In genomic region chr1:7616076-7616833, GRCh38 we compare ENCODE assay signal across 11 cellular contexts.
DNase-seq lines count a peak whose midpoint lies in the region; ATAC-seq and TF ChIP-seq lines count a peak whose summit lies in the region.
"Had no signal": no experiment of that assay in that cellular context is flagged by ENCODE, and none has a peak within 500 bp of the region (broad histone marks: within the 10 kb centered on the region; RNA-seq: fewer than 3 reads in every experiment).

No MANE protein-coding gene starts in this region.

- POLR2A ChIA-PET in activated CD8-positive, alpha-beta T cell treated with anti-CD3 and anti-CD28 coated beads, Interleukin-2, amount 10 ng/mL, durations not matched to agents 7 days and 5 days (lab: Charles Lee), result no interaction called here

- H3K4me1 ChIP-seq in left ventricle myocardium inferior, result peaks cover 56% of the 10 kb centered on the region
- H3K4me1 ChIP-seq: SJSA1, suprapubic skin had no signal

- peak overlapping the region; percentile 84 for H3K27ac ChIP-seq in left ventricle myocardium inferior (replicated peaks)
- H3K27ac ChIP-seq: C4-2B, SJSA1, suprapubic skin had no signal

- no peaks in the 10 kb centered on the region for H3K9me3 Mint-ChIP-seq in activated CD8-positive, alpha-beta T cell treated with anti-CD3 and anti-CD28 coated beads, Interleukin-2, amount 10 ng/mL, durations not matched to agents 7 days and 5 days (ENCODE audit: insufficient read depth)

- no peak for ATAC-seq in activated CD8-positive, alpha-beta T cell treated with anti-CD3 and anti-CD28 coated beads, Interleukin-2, amount 10 ng/mL, durations not matched to agents 7 days and 5 days
- ATAC-seq in GM21529 (IDR thresholded peaks at IDR 0.05; ENCODE audit: unreplicated experiment), result no peak
- no peak for ATAC-seq in HG03565 (IDR thresholded peaks at IDR 0.05; ENCODE audit: unreplicated experiment)

- DNase-seq in activated naive CD4-positive, alpha-beta T cell treated with Interleukin-2 at 50 U/mL for 16 hours, result peak; percentile 11
- no peak for DNase-seq in activated naive CD4-positive, alpha-beta T cell treated with anti-CD3 and anti-CD28 coated beads, Interleukin-2, amount 50 U/mL, for 16 hours
- DNase-seq in activated CD8-positive, alpha-beta T cell treated with anti-CD3 and anti-CD28 coated beads, Interleukin-2, amount 10 ng/mL, durations not matched to agents 7 days and 5 days, result peak; percentile 56
- peak; percentile 39 for DNase-seq in left ventricle myocardium inferior
- DNase-seq in stimulated activated CD4-positive, alpha-beta T cell treated with anti-CD3 and anti-CD28 coated beads, Interleukin-15, amount 100 ng/mL, for 48 hours (ENCODE audit: low read depth in 2 of 2), result peak; percentile 2 to 7
- DNase-seq in NCI-H2227 treated with DMSO at 0.1 percent for 48 hours (lab: John Stamatoyannopoulos, UW), result no peak

- intact Hi-C loops in left ventricle myocardium inferior (cut with micrococcal nuclease), result no loop called here

- no peaks in the 10 kb centered on the region for H3K9me3 ChIP-seq in left ventricle myocardium inferior (replicated peaks)
- H3K9me3 ChIP-seq: SJSA1, suprapubic skin had no signal

- no peak overlapping the region for H3K4me3 Mint-ChIP-seq in activated CD8-positive, alpha-beta T cell treated with anti-CD3 and anti-CD28 coated beads, Interleukin-2, amount 10 ng/mL, durations not matched to agents 7 days and 5 days

- H3K27me3 Mint-ChIP-seq in activated CD8-positive, alpha-beta T cell treated with anti-CD3 and anti-CD28 coated beads, Interleukin-2, amount 10 ng/mL, durations not matched to agents 7 days and 5 days (ENCODE audit: low read depth), result no peaks in the 10 kb centered on the region

- peaks cover 9% of the 10 kb centered on the region for H3K27me3 ChIP-seq in left ventricle myocardium inferior (ENCODE audit: low read depth)
- H3K27me3 ChIP-seq: SJSA1 had no signal

- TF ChIP-seq CTCF in left ventricle myocardium inferior (IDR thresholded peaks at IDR 0.05; ENCODE audit: borderline replicate concordance), result no peak

- H3K27ac Mint-ChIP-seq in activated CD8-positive, alpha-beta T cell treated with anti-CD3 and anti-CD28 coated beads, Interleukin-2, amount 10 ng/mL, durations not matched to agents 7 days and 5 days, result no peak overlapping the region

- H3K36me3 Mint-ChIP-seq in activated CD8-positive, alpha-beta T cell treated with anti-CD3 and anti-CD28 coated beads, Interleukin-2, amount 10 ng/mL, durations not matched to agents 7 days and 5 days (ENCODE audit: low read depth), result no peaks in the 10 kb centered on the region

- no peaks in the 10 kb centered on the region for H3K36me3 ChIP-seq in left ventricle myocardium inferior
- H3K36me3 ChIP-seq: SJSA1, suprapubic skin had no signal

- CTCF ChIA-PET in activated CD8-positive, alpha-beta T cell treated with anti-CD3 and anti-CD28 coated beads, Interleukin-2, amount 10 ng/mL, durations not matched to agents 7 days and 5 days (lab: Charles Lee), result no interaction called here

- no peaks in the 10 kb centered on the region for H3K4me1 Mint-ChIP-seq in activated CD8-positive, alpha-beta T cell treated with anti-CD3 and anti-CD28 coated beads, Interleukin-2, amount 10 ng/mL, durations not matched to agents 7 days and 5 days (ENCODE audit: low read depth)

- no peak overlapping the region for H3K4me3 ChIP-seq in left ventricle myocardium inferior
- H3K4me3 ChIP-seq: SJSA1, suprapubic skin had no signal

Comparison
In these comparisons a context has a peak if more than half of its experiments do, and no peak if none do; other contexts are left out.
1. DNase-seq: peak in activated naive CD4-positive, alpha-beta T cell treated with Interleukin-2 at 50 U/mL for 16 hours (single experiment), activated CD8-positive, alpha-beta T cell treated with anti-CD3 and anti-CD28 coated beads, Interleukin-2, amount 10 ng/mL, durations not matched to agents 7 days and 5 days (single experiment), left ventricle myocardium inferior (single experiment) and stimulated activated CD4-positive, alpha-beta T cell treated with anti-CD3 and anti-CD28 coated beads, Interleukin-15, amount 100 ng/mL, for 48 hours (2 of 2); none in activated naive CD4-positive, alpha-beta T cell treated with anti-CD3 and anti-CD28 coated beads, Interleukin-2, amount 50 U/mL, for 16 hours (single experiment) and NCI-H2227 treated with DMSO at 0.1 percent for 48 hours (single experiment).